In genomic region chr1:18957136-18957521, GRCh38 we compare ENCODE assay signal across 8 cellular contexts. TPM values are rescaled to one million over a fixed set of nuclear protein-coding genes. Genes with fewer than 3 reads are reported as not detected.
DNase-seq lines count a peak whose midpoint lies in the region; ATAC-seq and TF ChIP-seq lines count a peak whose summit lies in the region.

No MANE protein-coding gene starts in this region.

- peaks cover 5 to 15% of the 10 kb centered on the region in 2 experiments; a peak in 2 of 4 replicates for H3K4me1 ChIP-seq in SK-N-SH (ENCODE audit: control insufficient read depth in 1 of 2, insufficient read depth in 2 of 2, low read depth in 1 of 2, low read length in 1 of 2)

- H3K27ac ChIP-seq in SK-N-SH (ENCODE audit: low read depth in 2 of 2, low read length in 1 of 2): peak overlapping the region in 1 of 2 experiments; percentile 39; a peak in 2 of 4 replicates

- WGBS in SK-N-SH (ENCODE audit: low lambda C conversion rate): 3% methylated on average over 15 of the region's 27 CpGs

- H3K4me3 ChIP-seq in GM12865 (ENCODE audit: low read depth, low read length): peak overlapping the region; percentile 70
- peak overlapping the region; percentile 70 to 71 for H3K4me3 ChIP-seq in SK-N-SH (ENCODE audit: low read depth in 2 of 2, low read length in 1 of 2)
- peak overlapping the region; percentile 67 to 78 for H3K4me3 ChIP-seq in foreskin fibroblast (ENCODE audit: low read depth in 1 of 2, low read length in 2 of 2)

- H3F3A ChIP-seq in SK-N-SH (replicated peaks; ENCODE audit: insufficient read depth): no peaks in the 10 kb centered on the region

- peaks cover 21% of the 10 kb centered on the region for H4K20me1 ChIP-seq in SK-N-SH (ENCODE audit: insufficient read depth)

- POLR2A ChIA-PET in SK-N-SH (lab: Yijun Ruan, JAX): no interaction called here

- intact Hi-C loops in posterior vena cava (cut with DNase I): loop anchor here in 1 of 2 donors (5.0 kb wide), 2 partner anchors 35 to 1635 kb away; no protein-coding TSS in a partner anchor

- peak overlapping the region; percentile 99 for H2AFZ ChIP-seq in SK-N-SH (ENCODE audit: low read depth)

- TF ChIP-seq CTCF in GM12865 (IDR thresholded peaks at IDR 0.05; ENCODE audit: insufficient read depth, low read depth, low read length, missing control alignments): no peak
- no peak for TF ChIP-seq CTCF in SK-N-SH (IDR thresholded peaks at IDR 0.05)
- no peak for TF ChIP-seq CTCF in foreskin fibroblast (IDR thresholded peaks at IDR 0.05; ENCODE audit: low read depth, low read length)

- peak overlapping the region; percentile 77 for H3K9ac ChIP-seq in SK-N-SH

- H3K9me3 ChIP-seq in SK-N-SH: no peaks in the 10 kb centered on the region

- H3K79me2 ChIP-seq in SK-N-SH (ENCODE audit: insufficient read depth): peaks cover 36% of the 10 kb centered on the region

- H3K9me2 ChIP-seq in SK-N-SH: no peaks in the 10 kb centered on the region

- TF ChIP-seq RAD21 in SK-N-SH (IDR thresholded peaks at IDR 0.05; ENCODE audit: low read length): no peak

- no peak for ATAC-seq in GM21825 (IDR thresholded peaks at IDR 0.05; ENCODE audit: unreplicated experiment)

- peak overlapping the region; percentile 96 for H3K4me2 ChIP-seq in SK-N-SH

- CTCF ChIA-PET in SK-N-SH (lab: Yijun Ruan, JAX): interaction anchor here (1.4 to 4.2 kb wide), 4 partner anchors 42 to 73 kb away, joined by 3 to 33 read pairs (median 14); no protein-coding TSS in a partner anchor

- no peak for DNase-seq in GM12865 (ENCODE audit: low read depth)
- peak; percentile 70 for DNase-seq in SK-N-SH
- no peak for DNase-seq in foreskin fibroblast
- peak; percentile 86 for DNase-seq in posterior vena cava (ENCODE audit: low spot score)
- no peak for DNase-seq in NCI-H1417 treated with DMSO at 0.1 percent for 48 hours (lab: John Stamatoyannopoulos, UW)
- DNase-seq in GOT3 (lab: John Stamatoyannopoulos, UW): no peak
- no peak for DNase-seq in activated CD4-positive, alpha-beta T cell treated with anti-CD3 and anti-CD28 coated beads for 1 hour

- peaks cover 0 to 9% of the 10 kb centered on the region in 2 experiments for H3K36me3 ChIP-seq in SK-N-SH (replicated peaks in 1 of 2; ENCODE audit: control insufficient read depth in 1 of 2, insufficient read depth in 2 of 2, low read length in 1 of 2)

- no peak for TF ChIP-seq EP300 in SK-N-SH (IDR thresholded peaks at IDR 0.05; ENCODE audit: borderline replicate concordance in 1 of 2, low read depth in 1 of 2, low read length in 1 of 2)

- H3K27me3 ChIP-seq in SK-N-SH (ENCODE audit: insufficient read depth): no peaks in the 10 kb centered on the region

TF ChIP-seq in SK-N-SH, 30 proteins besides CTCF, POLR2A, EP300 and RAD21:
- no peak for TF ChIP-seq TEAD4 (IDR thresholded peaks at IDR 0.05; ENCODE audit: borderline replicate concordance, insufficient read depth)
- TF ChIP-seq USF2 (IDR thresholded peaks at IDR 0.05; ENCODE audit: borderline replicate concordance, low read depth, low read length): no peak
- TF ChIP-seq MEF2A (IDR thresholded peaks at IDR 0.05; ENCODE audit: borderline replicate concordance, low read depth): no peak
- no peak for TF ChIP-seq NRF1 (IDR thresholded peaks at IDR 0.05; ENCODE audit: low read depth, low read length)
- no peak for TF ChIP-seq RFX5 (IDR thresholded peaks at IDR 0.05; ENCODE audit: low read length)
- TF ChIP-seq NFIC (IDR thresholded peaks at IDR 0.05; ENCODE audit: borderline replicate concordance): no peak
- no peak for TF ChIP-seq PBX3 (IDR thresholded peaks at IDR 0.05)
- no peak for TF ChIP-seq RCOR1 (IDR thresholded peaks at IDR 0.05; ENCODE audit: low read length)
- no peak for TF ChIP-seq SMC3 (IDR thresholded peaks at IDR 0.05; ENCODE audit: low read depth, low read length)
- TF ChIP-seq FOXM1 (IDR thresholded peaks at IDR 0.05; ENCODE audit: low read depth): no peak
- no peak for TF ChIP-seq FOXJ3 (CRISPR knock-in tag; IDR thresholded peaks at IDR 0.05)
- no peak for TF ChIP-seq FOSL2 (IDR thresholded peaks at IDR 0.05; ENCODE audit: borderline replicate concordance, low read depth)
- no peak for TF ChIP-seq POLR2AphosphoS5 (IDR thresholded peaks at IDR 0.05; ENCODE audit: low read depth, low read length)
- TF ChIP-seq ELF1 (IDR thresholded peaks at IDR 0.05): no peak
- no peak for TF ChIP-seq GABPA (IDR thresholded peaks at IDR 0.05; ENCODE audit: low read depth)
- no peak for TF ChIP-seq SIN3A (IDR thresholded peaks at IDR 0.05; ENCODE audit: borderline replicate concordance, low read depth, low read length)
- no peak for TF ChIP-seq GATA2 (CRISPR knock-in tag; IDR thresholded peaks at IDR 0.05)
- no peak for TF ChIP-seq ZBTB33 (IDR thresholded peaks at IDR 0.05; ENCODE audit: borderline replicate concordance, low read depth)
- TF ChIP-seq YY1 (IDR thresholded peaks at IDR 0.05; ENCODE audit: low read depth): no peak
- no peak for TF ChIP-seq TCF12 (IDR thresholded peaks at IDR 0.05)

RNA-seq across cellular contexts. Expression of gene IFFO2, which starts 0.7 kb away (rescaled TPM):
- 10.5 TPM in 2 replicates for polyA plus RNA-seq in SK-N-SH (2012; rRNA removed)
- 8.2 and 9.1 TPM in 2 replicates for polyA plus RNA-seq in SK-N-SH (2012; cell fraction: cytosol; rRNA removed)
- polyA plus RNA-seq in SK-N-SH (2012; cell fraction: nucleus; rRNA removed): 18.5 and 29.7 TPM in 2 replicates
- total RNA-seq in posterior vena cava: 10 to 100 TPM; 12.1 to 12.2 TPM

RNA-seq across cellular contexts. Expression of gene ALDH4A1, which starts 54.8 kb away (rescaled TPM):
- polyA plus RNA-seq in SK-N-SH (2012; rRNA removed): 18.5 and 26.2 TPM in 2 replicates
- 11.9 and 17.9 TPM in 2 replicates for polyA plus RNA-seq in SK-N-SH (2012; cell fraction: cytosol; rRNA removed)
- 38.5 and 69.7 TPM in 2 replicates for polyA plus RNA-seq in SK-N-SH (2012; cell fraction: nucleus; rRNA removed)
- total RNA-seq in posterior vena cava: 10 to 100 TPM in 1 of 2 donors, 1 to 10 TPM in 1; 8.5 to 17.0 TPM

Comparison
In these comparisons a context has a peak if more than half of its experiments do, and no peak if none do; other contexts are left out.
1. DNase-seq: peak in SK-N-SH (single experiment) and posterior vena cava (single experiment); none in GM12865 (single experiment), foreskin fibroblast (0 of 2), NCI-H1417 treated with DMSO at 0.1 percent for 48 hours (single experiment), GOT3 (single experiment) and activated CD4-positive, alpha-beta T cell treated with anti-CD3 and anti-CD28 coated beads for 1 hour (single experiment).
2. Peak in every context shown above with its lines, with median percentiles within 50 percentile points of each other: H3K4me3 ChIP-seq.